Comparison of ENCODE assay signal across 15 cellular contexts in the genomic region with DNA sequence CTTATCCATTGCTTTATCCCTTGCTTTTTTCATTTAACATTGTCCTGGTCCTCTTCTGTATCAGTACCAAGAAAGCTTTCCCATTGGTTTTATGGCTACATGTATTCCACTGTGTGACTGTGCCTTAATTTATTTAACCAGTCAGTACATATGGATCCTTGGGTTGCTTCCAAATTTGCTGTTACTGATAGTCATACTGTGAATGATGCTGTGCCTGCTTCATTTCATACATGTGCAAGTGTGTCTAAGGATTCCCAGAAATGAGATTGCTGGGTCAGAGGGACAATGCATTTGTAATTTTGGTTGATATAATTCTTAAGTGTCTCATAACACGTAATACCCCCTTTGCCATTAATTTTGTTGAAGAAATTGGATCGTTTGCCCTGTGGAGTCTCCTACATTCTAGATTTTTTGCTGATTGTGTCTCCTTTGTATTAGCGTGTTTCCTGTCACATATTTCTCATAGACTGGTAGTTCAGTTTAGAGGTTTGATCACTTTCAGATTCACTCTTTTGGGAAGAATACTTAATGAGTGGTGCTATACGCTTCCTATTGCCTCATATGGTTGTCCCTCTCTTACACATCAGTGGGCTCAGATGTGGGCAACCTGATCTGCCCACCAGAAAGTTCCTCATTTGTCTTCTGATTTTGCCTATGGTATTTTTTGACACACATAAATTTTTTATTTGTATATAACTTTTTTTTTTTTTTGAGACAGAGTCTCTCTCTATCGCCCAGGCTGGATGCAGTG. TPM values are rescaled to one million over a fixed set of nuclear protein-coding genes. Genes with fewer than 3 reads are reported as not detected.
DNase-seq lines count a peak whose midpoint lies in the region; ATAC-seq and TF ChIP-seq lines count a peak whose summit lies in the region.
"Had no signal": no experiment of that assay in that cellular context is flagged by ENCODE, and none has a peak within 500 bp of the region (broad histone marks: within the 10 kb centered on the region; RNA-seq: fewer than 3 reads in every experiment).

No MANE protein-coding gene starts in this region.

- TF ChIP-seq CTCF in tibial nerve (IDR thresholded peaks at IDR 0.05), result no peak
- no peak for TF ChIP-seq CTCF in mesothelial cell of epicardium (IDR thresholded peaks at IDR 0.05; ENCODE audit: unreplicated experiment)

- no peaks in the 10 kb centered on the region for H3K9me3 ChIP-seq in tibial nerve
- H3K9me3 ChIP-seq: right lobe of liver, tibial artery had no signal

- peak overlapping the region; percentile 7 for H3K27ac Mint-ChIP-seq in central memory CD8-positive, alpha-beta T cell (ENCODE audit: low read depth)
- no peak overlapping the region for H3K27ac Mint-ChIP-seq in mesothelial cell of epicardium
- H3K27ac Mint-ChIP-seq: nephron had no signal

- no peak for DNase-seq in central memory CD8-positive, alpha-beta T cell (ENCODE audit: low spot score in 2 of 2)
- DNase-seq in tibial nerve (ENCODE audit: low spot score in 2 of 2) (no peak), mesothelial cell of epicardium (ENCODE audit: low spot score in 2 of 2, unreplicated experiment in 2 of 2) (no peak), middle frontal gyrus (ENCODE audit: extremely low spot score, low spot score) (no peak)
- DNase-seq: CD4-positive, alpha-beta T cell; GF-D8; MM.1S; NCI-H510A treated with DMSO at 0.1 percent for 48 hours; right lobe of liver had no signal

- H3K4me3 ChIP-seq in tibial nerve, result no peak overlapping the region
- H3K4me3 ChIP-seq: right lobe of liver, tibial artery had no signal

- H3K36me3 ChIP-seq in tibial nerve, result peaks cover 0 to 69% (median 11%) of the 10 kb centered on the region in 3 donors

- H3K27ac ChIP-seq in tibial nerve, result no peak overlapping the region
- H3K27ac ChIP-seq: right lobe of liver, tibial artery had no signal

- no peak for TF ChIP-seq EP300 in tibial nerve (IDR thresholded peaks at IDR 0.05)

- no peaks in the 10 kb centered on the region for H3K27me3 ChIP-seq in tibial nerve
- H3K27me3 ChIP-seq: right lobe of liver, tibial artery had no signal

- no peaks in the 10 kb centered on the region for H3K27me3 Mint-ChIP-seq in central memory CD8-positive, alpha-beta T cell
- no peaks in the 10 kb centered on the region for H3K27me3 Mint-ChIP-seq in mesothelial cell of epicardium (ENCODE audit: low read depth)
- H3K27me3 Mint-ChIP-seq: CD4-positive, alpha-beta T cell had no signal

- H3K9me3 Mint-ChIP-seq in central memory CD8-positive, alpha-beta T cell, result no peaks in the 10 kb centered on the region
- no peaks in the 10 kb centered on the region for H3K9me3 Mint-ChIP-seq in mesothelial cell of epicardium
- H3K9me3 Mint-ChIP-seq: CD4-positive, alpha-beta T cell; nephron had no signal

- no peaks in the 10 kb centered on the region for H3K4me1 ChIP-seq in tibial nerve
- H3K4me1 ChIP-seq: right lobe of liver, tibial artery had no signal

- peak; percentile 70 for ATAC-seq in GM18505 (IDR thresholded peaks at IDR 0.05; ENCODE audit: unreplicated experiment)
- ATAC-seq in GM19438 (IDR thresholded peaks at IDR 0.05; ENCODE audit: low read depth, unreplicated experiment), result peak; percentile 78
- peak; percentile 52 for ATAC-seq in HG03159 (IDR thresholded peaks at IDR 0.05; ENCODE audit: unreplicated experiment)
- no peak for ATAC-seq in central memory CD8-positive, alpha-beta T cell (replicated peaks; ENCODE audit: extremely low read depth, poor library complexity, severe bottlenecking)
- no peak for ATAC-seq in GM18873 (IDR thresholded peaks at IDR 0.05; ENCODE audit: low FRiP score, unreplicated experiment)
- ATAC-seq: right lobe of liver had no signal

- no peak overlapping the region for H3K4me3 Mint-ChIP-seq in central memory CD8-positive, alpha-beta T cell
- H3K4me3 Mint-ChIP-seq in mesothelial cell of epicardium, result no peak overlapping the region
- H3K4me3 Mint-ChIP-seq: CD4-positive, alpha-beta T cell; nephron had no signal

- WGBS in tibial nerve, 2 donors, result 90 to 91% methylated on average over 5 of the region's 5 CpGs

- peaks cover 10% of the 10 kb centered on the region for H3K4me1 Mint-ChIP-seq in central memory CD8-positive, alpha-beta T cell
- H3K4me1 Mint-ChIP-seq in mesothelial cell of epicardium, result no peaks in the 10 kb centered on the region
- H3K4me1 Mint-ChIP-seq: nephron had no signal

- TF ChIP-seq POLR2A in GM18505 (IDR thresholded peaks at IDR 0.05; ENCODE audit: borderline replicate concordance, extremely low read depth, insufficient read depth, insufficient read length), result no peak
- no peak for TF ChIP-seq POLR2A in tibial nerve (IDR thresholded peaks at IDR 0.05)

- H3K36me3 Mint-ChIP-seq in central memory CD8-positive, alpha-beta T cell (ENCODE audit: insufficient read depth), result peaks cover 59% of the 10 kb centered on the region
- peaks cover 23% of the 10 kb centered on the region for H3K36me3 Mint-ChIP-seq in mesothelial cell of epicardium

RNA-seq across cellular contexts. Expression of a gene that starts 35.2 kb away (rescaled TPM):
- total RNA-seq in tibial nerve (under 1 TPM in 2 of 4 donors, not detected in 2; 0.21 to 0.60 TPM), mesothelial cell of epicardium (not detected in 3 replicates)
- total RNA-seq: CD4-positive, alpha-beta T cell had no signal

RNA-seq across cellular contexts. Expression of a gene that starts 47.3 kb away (rescaled TPM):
- total RNA-seq in tibial nerve (10 to 100 TPM; 41.9 to 68.0 (median 52.2) TPM), mesothelial cell of epicardium (65.6 to 71.2 TPM (median 65.7 TPM) in 3 replicates)

RNA-seq across cellular contexts. Expression of a gene that starts 59.5 kb away (rescaled TPM):
- total RNA-seq in tibial nerve (100 to 1,000 TPM in 3 of 4 donors, 10 to 100 TPM in 1; 92.7 to 218 (median 124) TPM), mesothelial cell of epicardium (25.5 to 28.2 TPM (median 26.5 TPM) in 3 replicates)

Comparison
In these comparisons a context has a peak if more than half of its experiments do, and no peak if none do; other contexts are left out.
1. ATAC-seq: peak in GM18505 (single experiment), GM19438 (single experiment) and HG03159 (single experiment); none in central memory CD8-positive, alpha-beta T cell (single experiment) and GM18873 (single experiment).